In genomic region chr20:34877002-34877264, GRCh38 we compare ENCODE assay signal across 8 cellular contexts. TPM values are rescaled to one million over a fixed set of nuclear protein-coding genes. Genes with fewer than 3 reads are reported as not detected.
DNase-seq lines count a peak whose midpoint lies in the region; ATAC-seq, FAIRE-seq and TF ChIP-seq lines count a peak whose summit lies in the region.

No MANE protein-coding gene starts in this region.

- H3K36me3 ChIP-seq in GM23248 (ENCODE audit: low read depth) (no peaks in the 10 kb centered on the region), gastrocnemius medialis (no peaks in the 10 kb centered on the region)

- in situ Hi-C loops in GM23248 (cut with MboI) (no loop called here), gastrocnemius medialis (cut with MboI; ENCODE audit: low sequenced_read_pairs in 4 of 4) (loop anchor here in 1 of 4 donors (10.0 kb wide), 1 partner anchor 218 kb away; the partner anchor contains the start of gene TRPC4AP)

- H3K9me3 ChIP-seq in GM23248 (ENCODE audit: low read depth) (no peaks in the 10 kb centered on the region), gastrocnemius medialis (no peaks in the 10 kb centered on the region)

- TF ChIP-seq POLR2A in gastrocnemius medialis (IDR thresholded peaks at IDR 0.05) (no peak), GM12891 (IDR thresholded peaks at IDR 0.05; ENCODE audit: low read depth, low read length) (no peak)

- no peak for FAIRE-seq in GM12891 (lab: Jason Lieb, UNC)

- H3F3A ChIP-seq in GM23248 (ENCODE audit: insufficient read depth): peaks cover 9% of the 10 kb centered on the region

- DNase-seq in GM23248 (no peak), foreskin fibroblast (no peak), gastrocnemius medialis (no peak), GM12891 (ENCODE audit: insufficient read length, low spot score) (no peak), posterior cingulate gyrus (no peak)

- no peak for ATAC-seq in gastrocnemius medialis
- ATAC-seq in GM19351 (IDR thresholded peaks at IDR 0.05; ENCODE audit: unreplicated experiment): no peak
- ATAC-seq in activated CD4-positive, CD25-positive, alpha-beta regulatory T cell treated with anti-CD3 and anti-CD28 coated beads, Interleukin-2, amount 50 U/mL, for 24 hours: no peak

- H2AFZ ChIP-seq in GM23248: peak overlapping the region; percentile 94

- H3K4me3 ChIP-seq in GM23248: peak overlapping the region; percentile 94
- peak overlapping the region; percentile 82 to 88 for H3K4me3 ChIP-seq in foreskin fibroblast (ENCODE audit: low read depth in 1 of 2, low read length in 2 of 2)
- peak overlapping the region; percentile 73 to 92 (median 83) for H3K4me3 ChIP-seq in gastrocnemius medialis

- no peaks in the 10 kb centered on the region for H3K27me3 ChIP-seq in GM23248 (replicated peaks; ENCODE audit: insufficient read depth)
- H3K27me3 ChIP-seq in gastrocnemius medialis: no peaks in the 10 kb centered on the region

- H4K20me1 ChIP-seq in GM23248 (ENCODE audit: insufficient read depth): no peaks in the 10 kb centered on the region

- TF ChIP-seq CTCF in VCaP (conservative IDR thresholded peaks at IDR 0.05) (no peak), foreskin fibroblast (IDR thresholded peaks at IDR 0.05; ENCODE audit: low read depth, low read length) (no peak), gastrocnemius medialis (IDR thresholded peaks at IDR 0.05 in 4 of 5, conservative IDR thresholded peaks at IDR 0.05 in 1 of 5) (no peak)

- H3K4me1 ChIP-seq in GM23248 (ENCODE audit: insufficient read depth) (peaks cover 6% of the 10 kb centered on the region), gastrocnemius medialis (peaks cover 40 to 53% of the 10 kb centered on the region in 2 donors)

- H3K79me2 ChIP-seq in GM23248 (ENCODE audit: insufficient read depth): peaks cover 16% of the 10 kb centered on the region

- WGBS in GM23248 (ENCODE audit: low coverage in 1 of 2, low lambda C conversion rate in 2 of 2, missing lambda C conversion rate in 2 of 2), 2 experiments: 3 to 4% methylated on average over 12 of the region's 12 CpGs

- intact Hi-C loops in gastrocnemius medialis (cut with DNase I; ENCODE audit: low total_unique reads) (no loop called here), posterior cingulate gyrus (cut with DNase I) (no loop called here)

- H3K9me2 ChIP-seq in GM23248 (ENCODE audit: insufficient read depth): no peaks in the 10 kb centered on the region

- H3K4me2 ChIP-seq in GM23248 (ENCODE audit: unreplicated experiment): peak overlapping the region; percentile 100

- peak overlapping the region; percentile 26; the same call in 1 of the 2 replicates for H3K27ac ChIP-seq in GM23248
- H3K27ac ChIP-seq in VCaP: peak overlapping the region; percentile 86
- peak overlapping the region; percentile 87 to 97 (median 96) for H3K27ac ChIP-seq in gastrocnemius medialis

- H3K9ac ChIP-seq in GM23248: peak overlapping the region; percentile 84

TF ChIP-seq in GM12891, 5 proteins besides CTCF, POLR2A, EP300 and RAD21:
- TF ChIP-seq SPI1 (IDR thresholded peaks at IDR 0.05; ENCODE audit: low read depth, low read length) (no peak), PAX5 (IDR thresholded peaks at IDR 0.05; ENCODE audit: insufficient read depth, low read length, severe bottlenecking) (no peak), POLR2AphosphoS5 (IDR thresholded peaks at IDR 0.05; ENCODE audit: low read depth, low read length) (no peak), POU2F2 (IDR thresholded peaks at IDR 0.05; ENCODE audit: low read depth, low read length) (no peak), TAF1 (IDR thresholded peaks at IDR 0.05; ENCODE audit: low read depth, low read length) (no peak)

RNA-seq across cellular contexts. Expression of gene ACSS2, which starts 0.5 kb away (rescaled TPM):
- 33.3 and 37.7 TPM in 2 replicates for total RNA-seq in GM23248 (2014; rRNA removed; shearing (Covaris generic))
- 12.1 and 14.3 TPM in 2 replicates for polyA plus RNA-seq in GM23248 (2016; fragmentation: Nextera tagmentation; extraction: Ambion mirVana)
- 10 to 100 TPM; 70.5 to 94.7 (median 88.1) TPM for total RNA-seq in gastrocnemius medialis
- 6.4 TPM for polyA plus RNA-seq in GM12891 (2012; ENCODE audit: low read depth, missing spikeins)

RNA-seq across cellular contexts. Expression of gene GGT7, which starts 4.3 kb away (rescaled TPM):
- 9.2 and 10.2 TPM in 2 replicates for total RNA-seq in GM23248 (2014; rRNA removed; shearing (Covaris generic))
- 17.6 and 20.4 TPM in 2 replicates for polyA plus RNA-seq in GM23248 (2016; fragmentation: Nextera tagmentation; extraction: Ambion mirVana)
- total RNA-seq in gastrocnemius medialis: 10 to 100 TPM; 11.4 to 54.2 (median 15.4) TPM
- polyA plus RNA-seq in GM12891 (2012; ENCODE audit: low read depth, missing spikeins): 5.4 TPM

RNA-seq across cellular contexts. Expression of gene NCOA6, which starts 51.5 kb away (rescaled TPM):
- total RNA-seq in GM23248 (2014; rRNA removed; shearing (Covaris generic)): 6.3 and 6.6 TPM in 2 replicates
- polyA plus RNA-seq in GM23248 (2016; fragmentation: Nextera tagmentation; extraction: Ambion mirVana): 10.6 and 12.6 TPM in 2 replicates
- total RNA-seq in gastrocnemius medialis: 10 to 100 TPM; 10.9 to 12.7 (median 11.6) TPM
- polyA plus RNA-seq in GM12891 (2012; ENCODE audit: low read depth, missing spikeins): 9.5 TPM

Comparison
In these comparisons a context has a peak if more than half of its experiments do, and no peak if none do; other contexts are left out.
1. H3K27ac ChIP-seq: peak in every context shown above with its lines; median percentile 96 in gastrocnemius medialis; 86 in VCaP; 26 in GM23248.